ENCODE assay signal across 23 cellular contexts in genomic region chr17:11278186-11278983, GRCh38. TPM values are rescaled to one million over a fixed set of nuclear protein-coding genes. Genes with fewer than 3 reads are reported as not detected.
"Had no signal": no experiment of that assay in that cellular context is flagged by ENCODE, and none has a peak within 500 bp of the region (broad histone marks: within the 10 kb centered on the region; RNA-seq: fewer than 3 reads in every experiment).

No MANE protein-coding gene starts in this region.

- H3K4me1 Mint-ChIP-seq: activated CD8-positive, alpha-beta memory T cell treated with anti-CD3 and anti-CD28 coated beads, Interleukin-2, amount 10 ng/mL, durations not matched to agents 7 days and 5 days; activated naive CD4-positive, alpha-beta T cell treated with anti-CD3 and anti-CD28 coated beads, Interleukin-2, amount 10 ng/mL, durations not matched to agents 7 days and 5 days; stimulated activated memory B cell treated with anti-CD40 and anti-IgM and Interleukin-4, amounts not matched to agents 10 μg/mL and 1 μg/mL and 100 μg/mL, for 72 hours; T-helper 17 cell had no signal

- H3K4me3 Mint-ChIP-seq: activated CD8-positive, alpha-beta memory T cell treated with anti-CD3 and anti-CD28 coated beads, Interleukin-2, amount 10 ng/mL, durations not matched to agents 7 days and 5 days; activated CD8-positive, alpha-beta T cell treated with anti-CD3 and anti-CD28 coated beads for 36 hours; activated naive CD4-positive, alpha-beta T cell treated with anti-CD3 and anti-CD28 coated beads, Interleukin-2, amount 10 ng/mL, durations not matched to agents 7 days and 5 days; nephron; stimulated activated memory B cell treated with anti-CD40 and anti-IgM and Interleukin-4, amounts not matched to agents 10 μg/mL and 1 μg/mL and 100 μg/mL, for 72 hours; T-helper 17 cell; type B pancreatic cell had no signal

- H3K36me3 ChIP-seq: cardiac muscle cell, right lobe of liver had no signal

- H3K27ac Mint-ChIP-seq: activated CD8-positive, alpha-beta memory T cell treated with anti-CD3 and anti-CD28 coated beads, Interleukin-2, amount 10 ng/mL, durations not matched to agents 7 days and 5 days; activated CD8-positive, alpha-beta T cell treated with anti-CD3 and anti-CD28 coated beads for 36 hours; activated naive CD4-positive, alpha-beta T cell treated with anti-CD3 and anti-CD28 coated beads, Interleukin-2, amount 10 ng/mL, durations not matched to agents 7 days and 5 days; stimulated activated memory B cell treated with anti-CD40 and anti-IgM and Interleukin-4, amounts not matched to agents 10 μg/mL and 1 μg/mL and 100 μg/mL, for 72 hours; T-helper 17 cell; type B pancreatic cell had no signal

- ATAC-seq: activated CD8-positive, alpha-beta memory T cell treated with anti-CD3 and anti-CD28 coated beads, Interleukin-2, amount 10 ng/mL, durations not matched to agents 7 days and 5 days; activated CD8-positive, alpha-beta T cell treated with anti-CD3 and anti-CD28 coated beads for 36 hours; body of pancreas; foreskin keratinocyte; left ventricle myocardium superior; right lobe of liver; stimulated activated memory B cell treated with anti-CD40 and anti-IgM and Interleukin-4, amounts not matched to agents 10 μg/mL and 1 μg/mL and 100 μg/mL, for 72 hours; T-helper 17 cell had no signal

- DNase-seq: activated CD4-positive, alpha-beta T cell treated with anti-CD3 and anti-CD28 coated beads for 48 hours; activated CD4-positive, CD25-positive, alpha-beta regulatory T cell; activated CD8-positive, alpha-beta memory T cell treated with anti-CD3 and anti-CD28 coated beads, Interleukin-2, amount 10 ng/mL, durations not matched to agents 7 days and 5 days; activated CD8-positive, alpha-beta T cell treated with anti-CD3 and anti-CD28 coated beads for 36 hours; activated effector memory CD4-positive, alpha-beta T cell treated with anti-CD3 and anti-CD28 coated beads, Interleukin-2, amount 50 U/mL, for 16 hours; activated naive CD4-positive, alpha-beta T cell treated with anti-CD3 and anti-CD28 coated beads, Interleukin-2, amount 10 ng/mL, durations not matched to agents 7 days and 5 days; activated T-cell treated with anti-CD3 and anti-CD28 coated beads for 4 hours; body of pancreas; effector CD4-positive, alpha-beta T cell; foreskin keratinocyte; kidney glomerular epithelial cell; left ventricle myocardium superior; mammary epithelial cell; right lobe of liver; stimulated activated CD4-positive, alpha-beta T cell treated with anti-CD3 and anti-CD28 coated beads, Interleukin-15, amount 100 ng/mL, for 24 hours; SW 1271; T-helper 17 cell had no signal

- H3K4me1 ChIP-seq: body of pancreas, foreskin keratinocyte, right lobe of liver had no signal

- H3K36me3 Mint-ChIP-seq: activated CD8-positive, alpha-beta memory T cell treated with anti-CD3 and anti-CD28 coated beads, Interleukin-2, amount 10 ng/mL, durations not matched to agents 7 days and 5 days; activated naive CD4-positive, alpha-beta T cell treated with anti-CD3 and anti-CD28 coated beads, Interleukin-2, amount 10 ng/mL, durations not matched to agents 7 days and 5 days; stimulated activated memory B cell treated with anti-CD40 and anti-IgM and Interleukin-4, amounts not matched to agents 10 μg/mL and 1 μg/mL and 100 μg/mL, for 72 hours had no signal

- H3K4me3 ChIP-seq: body of pancreas, cardiac muscle cell, right lobe of liver, smooth muscle cell had no signal

- H3K4me2 ChIP-seq: smooth muscle cell had no signal

- H3K27ac ChIP-seq: body of pancreas, cardiac muscle cell, foreskin keratinocyte, right lobe of liver had no signal

- H3K27me3 ChIP-seq: body of pancreas, cardiac muscle cell, foreskin keratinocyte, right lobe of liver had no signal

- H3K9me3 ChIP-seq: body of pancreas had no signal

- H3K27me3 Mint-ChIP-seq: activated CD8-positive, alpha-beta memory T cell treated with anti-CD3 and anti-CD28 coated beads, Interleukin-2, amount 10 ng/mL, durations not matched to agents 7 days and 5 days; activated CD8-positive, alpha-beta T cell treated with anti-CD3 and anti-CD28 coated beads for 36 hours; activated naive CD4-positive, alpha-beta T cell treated with anti-CD3 and anti-CD28 coated beads, Interleukin-2, amount 10 ng/mL, durations not matched to agents 7 days and 5 days; stimulated activated memory B cell treated with anti-CD40 and anti-IgM and Interleukin-4, amounts not matched to agents 10 μg/mL and 1 μg/mL and 100 μg/mL, for 72 hours; T-helper 17 cell; type B pancreatic cell had no signal

RNA-seq across cellular contexts. Expression of gene SHISA6, which starts 37.4 kb away (rescaled TPM):
- total RNA-seq: activated CD8-positive, alpha-beta memory T cell treated with anti-CD3 and anti-CD28 coated beads, Interleukin-2, amount 10 ng/mL, durations not matched to agents 7 days and 5 days; activated CD8-positive, alpha-beta T cell treated with anti-CD3 and anti-CD28 coated beads for 36 hours; glomerular endothelial cell; mammary epithelial cell; right lobe of liver; T-helper 17 cell had no signal
- polyA plus RNA-seq: mammary epithelial cell had no signal
